Comparison of ENCODE assay signal across 1 cellular context in the genomic region with DNA sequence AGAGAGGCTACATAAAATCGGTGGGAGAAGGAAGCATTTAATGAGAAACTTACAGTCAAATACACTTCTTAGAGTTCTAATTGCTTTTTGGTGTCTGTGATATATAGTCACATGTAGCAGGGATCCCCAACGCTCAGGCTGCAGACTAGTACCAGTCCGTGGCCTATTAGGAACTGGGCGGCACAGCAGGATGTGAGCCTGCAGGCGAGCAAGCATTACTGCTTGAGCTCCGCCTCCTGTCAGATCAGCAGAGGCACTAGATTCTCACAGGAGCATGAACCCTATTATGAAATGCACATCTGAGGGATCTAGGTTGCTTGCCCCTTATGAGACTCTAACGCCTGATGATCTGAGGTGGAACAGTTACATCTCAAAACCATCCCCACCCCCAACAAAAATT.
TF ChIP-seq lines count a peak whose summit lies in the region.

No MANE protein-coding gene starts in this region.

TF ChIP-seq in GM23338, 12 proteins besides CTCF, POLR2A, EP300 and RAD21 (continued from another document):
- TF ChIP-seq, protein P1, sequence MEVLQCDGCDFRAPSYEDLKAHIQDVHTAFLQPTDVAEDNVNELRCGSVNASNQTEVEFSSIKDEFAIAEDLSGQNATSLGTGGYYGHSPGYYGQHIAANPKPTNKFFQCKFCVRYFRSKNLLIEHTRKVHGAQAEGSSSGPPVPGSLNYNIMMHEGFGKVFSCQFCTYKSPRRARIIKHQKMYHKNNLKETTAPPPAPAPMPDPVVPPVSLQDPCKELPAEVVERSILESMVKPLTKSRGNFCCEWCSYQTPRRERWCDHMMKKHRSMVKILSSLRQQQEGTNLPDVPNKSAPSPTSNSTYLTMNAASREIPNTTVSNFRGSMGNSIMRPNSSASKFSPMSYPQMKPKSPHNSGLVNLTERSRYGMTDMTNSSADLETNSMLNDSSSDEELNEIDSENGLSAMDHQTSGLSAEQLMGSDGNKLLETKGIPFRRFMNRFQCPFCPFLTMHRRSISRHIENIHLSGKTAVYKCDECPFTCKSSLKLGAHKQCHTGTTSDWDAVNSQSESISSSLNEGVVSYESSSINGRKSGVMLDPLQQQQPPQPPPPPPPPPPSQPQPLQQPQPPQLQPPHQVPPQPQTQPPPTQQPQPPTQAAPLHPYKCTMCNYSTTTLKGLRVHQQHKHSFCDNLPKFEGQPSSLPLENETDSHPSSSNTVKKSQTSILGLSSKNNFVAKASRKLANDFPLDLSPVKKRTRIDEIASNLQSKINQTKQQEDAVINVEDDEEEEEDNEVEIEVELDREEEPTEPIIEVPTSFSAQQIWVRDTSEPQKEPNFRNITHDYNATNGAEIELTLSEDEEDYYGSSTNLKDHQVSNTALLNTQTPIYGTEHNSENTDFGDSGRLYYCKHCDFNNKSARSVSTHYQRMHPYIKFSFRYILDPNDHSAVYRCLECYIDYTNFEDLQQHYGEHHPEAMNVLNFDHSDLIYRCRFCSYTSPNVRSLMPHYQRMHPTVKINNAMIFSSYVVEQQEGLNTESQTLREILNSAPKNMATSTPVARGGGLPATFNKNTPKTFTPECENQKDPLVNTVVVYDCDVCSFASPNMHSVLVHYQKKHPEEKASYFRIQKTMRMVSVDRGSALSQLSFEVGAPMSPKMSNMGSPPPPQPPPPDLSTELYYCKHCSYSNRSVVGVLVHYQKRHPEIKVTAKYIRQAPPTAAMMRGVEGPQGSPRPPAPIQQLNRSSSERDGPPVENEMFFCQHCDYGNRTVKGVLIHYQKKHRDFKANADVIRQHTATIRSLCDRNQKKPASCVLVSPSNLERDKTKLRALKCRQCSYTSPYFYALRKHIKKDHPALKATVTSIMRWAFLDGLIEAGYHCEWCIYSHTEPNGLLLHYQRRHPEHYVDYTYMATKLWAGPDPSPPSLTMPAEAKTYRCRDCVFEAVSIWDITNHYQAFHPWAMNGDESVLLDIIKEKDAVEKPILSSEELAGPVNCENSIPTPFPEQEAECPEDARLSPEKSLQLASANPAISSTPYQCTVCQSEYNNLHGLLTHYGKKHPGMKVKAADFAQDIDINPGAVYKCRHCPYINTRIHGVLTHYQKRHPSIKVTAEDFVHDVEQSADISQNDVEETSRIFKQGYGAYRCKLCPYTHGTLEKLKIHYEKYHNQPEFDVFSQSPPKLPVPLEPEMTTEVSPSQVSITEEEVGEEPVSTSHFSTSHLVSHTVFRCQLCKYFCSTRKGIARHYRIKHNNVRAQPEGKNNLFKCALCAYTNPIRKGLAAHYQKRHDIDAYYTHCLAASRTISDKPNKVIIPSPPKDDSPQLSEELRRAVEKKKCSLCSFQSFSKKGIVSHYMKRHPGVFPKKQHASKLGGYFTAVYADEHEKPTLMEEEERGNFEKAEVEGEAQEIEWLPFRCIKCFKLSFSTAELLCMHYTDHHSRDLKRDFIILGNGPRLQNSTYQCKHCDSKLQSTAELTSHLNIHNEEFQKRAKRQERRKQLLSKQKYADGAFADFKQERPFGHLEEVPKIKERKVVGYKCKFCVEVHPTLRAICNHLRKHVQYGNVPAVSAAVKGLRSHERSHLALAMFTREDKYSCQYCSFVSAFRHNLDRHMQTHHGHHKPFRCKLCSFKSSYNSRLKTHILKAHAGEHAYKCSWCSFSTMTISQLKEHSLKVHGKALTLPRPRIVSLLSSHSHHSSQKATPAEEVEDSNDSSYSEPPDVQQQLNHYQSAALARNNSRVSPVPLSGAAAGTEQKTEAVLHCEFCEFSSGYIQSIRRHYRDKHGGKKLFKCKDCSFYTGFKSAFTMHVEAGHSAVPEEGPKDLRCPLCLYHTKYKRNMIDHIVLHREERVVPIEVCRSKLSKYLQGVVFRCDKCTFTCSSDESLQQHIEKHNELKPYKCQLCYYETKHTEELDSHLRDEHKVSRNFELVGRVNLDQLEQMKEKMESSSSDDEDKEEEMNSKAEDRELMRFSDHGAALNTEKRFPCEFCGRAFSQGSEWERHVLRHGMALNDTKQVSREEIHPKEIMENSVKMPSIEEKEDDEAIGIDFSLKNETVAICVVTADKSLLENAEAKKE (CRISPR knock-in tag; IDR thresholded peaks at IDR 0.05): no peak
- TF ChIP-seq CREB1 (CRISPR knock-in tag; IDR thresholded peaks at IDR 0.05; ENCODE audit: low read depth) (no peak), NANOG (IDR thresholded peaks at IDR 0.05; ENCODE audit: borderline replicate concordance) (no peak), ZNF331 (CRISPR knock-in tag; IDR thresholded peaks at IDR 0.05; ENCODE audit: low read depth) (no peak), JUNB (IDR thresholded peaks at IDR 0.05; ENCODE audit: unreplicated experiment) (no peak)
- TF ChIP-seq, protein P2, sequence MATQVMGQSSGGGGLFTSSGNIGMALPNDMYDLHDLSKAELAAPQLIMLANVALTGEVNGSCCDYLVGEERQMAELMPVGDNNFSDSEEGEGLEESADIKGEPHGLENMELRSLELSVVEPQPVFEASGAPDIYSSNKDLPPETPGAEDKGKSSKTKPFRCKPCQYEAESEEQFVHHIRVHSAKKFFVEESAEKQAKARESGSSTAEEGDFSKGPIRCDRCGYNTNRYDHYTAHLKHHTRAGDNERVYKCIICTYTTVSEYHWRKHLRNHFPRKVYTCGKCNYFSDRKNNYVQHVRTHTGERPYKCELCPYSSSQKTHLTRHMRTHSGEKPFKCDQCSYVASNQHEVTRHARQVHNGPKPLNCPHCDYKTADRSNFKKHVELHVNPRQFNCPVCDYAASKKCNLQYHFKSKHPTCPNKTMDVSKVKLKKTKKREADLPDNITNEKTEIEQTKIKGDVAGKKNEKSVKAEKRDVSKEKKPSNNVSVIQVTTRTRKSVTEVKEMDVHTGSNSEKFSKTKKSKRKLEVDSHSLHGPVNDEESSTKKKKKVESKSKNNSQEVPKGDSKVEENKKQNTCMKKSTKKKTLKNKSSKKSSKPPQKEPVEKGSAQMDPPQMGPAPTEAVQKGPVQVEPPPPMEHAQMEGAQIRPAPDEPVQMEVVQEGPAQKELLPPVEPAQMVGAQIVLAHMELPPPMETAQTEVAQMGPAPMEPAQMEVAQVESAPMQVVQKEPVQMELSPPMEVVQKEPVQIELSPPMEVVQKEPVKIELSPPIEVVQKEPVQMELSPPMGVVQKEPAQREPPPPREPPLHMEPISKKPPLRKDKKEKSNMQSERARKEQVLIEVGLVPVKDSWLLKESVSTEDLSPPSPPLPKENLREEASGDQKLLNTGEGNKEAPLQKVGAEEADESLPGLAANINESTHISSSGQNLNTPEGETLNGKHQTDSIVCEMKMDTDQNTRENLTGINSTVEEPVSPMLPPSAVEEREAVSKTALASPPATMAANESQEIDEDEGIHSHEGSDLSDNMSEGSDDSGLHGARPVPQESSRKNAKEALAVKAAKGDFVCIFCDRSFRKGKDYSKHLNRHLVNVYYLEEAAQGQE (IDR thresholded peaks at IDR 0.05; ENCODE audit: unreplicated experiment): no peak
TF ChIP-seq in GM23338: peak in this region for 0.
